8 cellular contexts compared by ENCODE assay signal in the genomic region with DNA sequence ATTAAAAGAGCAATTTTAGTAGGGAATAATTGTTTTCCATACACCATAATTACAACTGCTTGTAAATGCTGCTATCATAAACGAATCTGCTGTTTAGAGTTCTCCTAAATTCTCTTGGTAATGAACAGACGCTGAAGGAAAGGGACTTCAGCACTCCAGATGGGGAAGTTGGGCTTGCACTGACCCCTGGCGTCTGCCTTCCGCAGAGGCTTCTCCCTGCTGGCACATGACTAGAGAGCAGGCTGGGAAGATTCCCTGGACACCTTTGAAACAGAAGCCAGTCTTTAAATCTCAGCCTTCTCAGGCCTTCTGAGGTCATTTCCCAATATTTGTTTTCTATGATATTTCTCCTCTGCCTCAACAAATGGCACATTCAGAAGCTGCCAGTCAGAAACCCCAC.
DNase-seq lines count a peak whose midpoint lies in the region; ATAC-seq, FAIRE-seq and TF ChIP-seq lines count a peak whose summit lies in the region.

No MANE protein-coding gene starts in this region.

- H3K27ac ChIP-seq in keratinocyte (ENCODE audit: control insufficient read depth, insufficient read depth, low read length), result no peak overlapping the region

- dilution Hi-C loops in keratinocyte (cut with MboI; ENCODE audit: extremely low pct_ligation_motif_present, low sequenced_read_pairs), result no loop called here

- in situ Hi-C loops in T47D (cut with HindIII; ENCODE audit: low pct_unique_long_range_greater_than_20kb, low sequenced_read_pairs), result no loop called here

- H3K4me1 ChIP-seq in keratinocyte (ENCODE audit: control insufficient read depth, extremely low read depth, insufficient read depth, low read length), result no peaks in the 10 kb centered on the region

- no peaks in the 10 kb centered on the region for H3K27me3 ChIP-seq in keratinocyte (ENCODE audit: control insufficient read depth, extremely low read depth, insufficient read depth, low read length)

- H3K9me3 ChIP-seq in keratinocyte (ENCODE audit: control insufficient read depth, low read depth, low read length), result no peaks in the 10 kb centered on the region

- no peak overlapping the region for H3K4me2 ChIP-seq in keratinocyte (ENCODE audit: control insufficient read depth, extremely low read depth, insufficient read depth, low read depth, low read length)

- H3K36me3 ChIP-seq in keratinocyte (ENCODE audit: control insufficient read depth in 2 of 2, extremely low read depth in 1 of 2, insufficient read depth in 2 of 2, low read length in 2 of 2), result no peaks in the 10 kb centered on the region

- no peak for FAIRE-seq in keratinocyte (lab: Jason Lieb, UNC)

- H3K9me1 ChIP-seq in keratinocyte (ENCODE audit: control insufficient read depth, extremely low read depth, insufficient read depth, low read length), result no peaks in the 10 kb centered on the region

- no peak overlapping the region for H3K4me3 ChIP-seq in keratinocyte (ENCODE audit: control insufficient read depth in 2 of 3, extremely low read depth in 1 of 3, insufficient read depth in 2 of 3, low read depth in 1 of 3, low read length in 3 of 3)

- no peaks in the 10 kb centered on the region for H3K9me3 Mint-ChIP-seq in activated CD4-positive, alpha-beta memory T cell treated with anti-CD3 and anti-CD28 coated beads for 36 hours
- H3K9me3 Mint-ChIP-seq in activated CD4-positive, alpha-beta memory T cell treated with anti-CD3 and anti-CD28 coated beads, Interleukin-2, amount 10 ng/mL, durations not matched to agents 7 days and 5 days, result no peaks in the 10 kb centered on the region
- no peaks in the 10 kb centered on the region for H3K9me3 Mint-ChIP-seq in effector memory CD8-positive, alpha-beta T cell

- CTCF ChIA-PET in activated CD4-positive, alpha-beta memory T cell treated with anti-CD3 and anti-CD28 coated beads for 36 hours (lab: Charles Lee), result no interaction called here
- CTCF ChIA-PET in activated CD4-positive, alpha-beta memory T cell treated with anti-CD3 and anti-CD28 coated beads, Interleukin-2, amount 10 ng/mL, durations not matched to agents 7 days and 5 days (lab: Charles Lee), result no interaction called here

- peak; percentile 70 to 83 (median 71) for TF ChIP-seq CTCF in keratinocyte (optimal IDR thresholded peaks at IDR 0.05 in 1 of 3, IDR thresholded peaks at IDR 0.05 in 1 of 3, conservative IDR thresholded peaks at IDR 0.05 in 1 of 3; ENCODE audit: extremely low read depth in 1 of 3, insufficient read depth in 2 of 3, low read length in 3 of 3)

- H3K36me3 Mint-ChIP-seq in activated CD4-positive, alpha-beta memory T cell treated with anti-CD3 and anti-CD28 coated beads for 36 hours, result no peaks in the 10 kb centered on the region
- no peaks in the 10 kb centered on the region for H3K36me3 Mint-ChIP-seq in activated CD4-positive, alpha-beta memory T cell treated with anti-CD3 and anti-CD28 coated beads, Interleukin-2, amount 10 ng/mL, durations not matched to agents 7 days and 5 days (ENCODE audit: low read depth)
- H3K36me3 Mint-ChIP-seq in effector memory CD8-positive, alpha-beta T cell (ENCODE audit: insufficient read depth), result no peaks in the 10 kb centered on the region

- H3K27me3 Mint-ChIP-seq in activated CD4-positive, alpha-beta memory T cell treated with anti-CD3 and anti-CD28 coated beads for 36 hours, result peaks cover 4% of the 10 kb centered on the region
- H3K27me3 Mint-ChIP-seq in activated CD4-positive, alpha-beta memory T cell treated with anti-CD3 and anti-CD28 coated beads, Interleukin-2, amount 10 ng/mL, durations not matched to agents 7 days and 5 days, result peaks cover 5% of the 10 kb centered on the region
- H3K27me3 Mint-ChIP-seq in effector memory CD8-positive, alpha-beta T cell, result peaks cover 31 to 36% of the 10 kb centered on the region in 2 donors

- ATAC-seq in effector memory CD8-positive, alpha-beta T cell (replicated peaks), result no peak
- no peak for ATAC-seq in GM21515 (IDR thresholded peaks at IDR 0.05; ENCODE audit: unreplicated experiment)

- no peak overlapping the region for H2AFZ ChIP-seq in keratinocyte (ENCODE audit: control insufficient read depth, low read length)

- DNase-seq in activated CD4-positive, alpha-beta memory T cell treated with anti-CD3 and anti-CD28 coated beads for 36 hours, result peak; percentile 24
- no peak for DNase-seq in activated CD4-positive, alpha-beta memory T cell treated with anti-CD3 and anti-CD28 coated beads, Interleukin-2, amount 10 ng/mL, durations not matched to agents 7 days and 5 days
- peak; percentile 14 for DNase-seq in NCI-H82 treated with DMSO at 0.1 percent for 48 hours (lab: John Stamatoyannopoulos, UW; ENCODE audit: unreplicated experiment)
- DNase-seq in T47D (ENCODE audit: low read depth in 1 of 2, low spot score in 1 of 2), result peak; percentile 67 to 79
- peak; percentile 1 for DNase-seq in keratinocyte (ENCODE audit: low read depth, low spot score)
- peak; percentile 40 for DNase-seq in stromal cell of bone marrow (ENCODE audit: low read depth)
- DNase-seq in effector memory CD8-positive, alpha-beta T cell, result no peak

- intact Hi-C loops in activated CD4-positive, alpha-beta memory T cell treated with anti-CD3 and anti-CD28 coated beads for 36 hours (cut with micrococcal nuclease), result loop anchor here (2.0 kb wide), 2 partner anchors 414 to 422 kb away; no protein-coding TSS in a partner anchor

- no peak overlapping the region for H3K9ac ChIP-seq in keratinocyte (ENCODE audit: control insufficient read depth, extremely low read depth, insufficient read depth, low read length)

- H4K20me1 ChIP-seq in keratinocyte (ENCODE audit: control insufficient read depth, extremely low read depth, insufficient read depth, low read length), result no peaks in the 10 kb centered on the region

- H3K4me3 Mint-ChIP-seq in activated CD4-positive, alpha-beta memory T cell treated with anti-CD3 and anti-CD28 coated beads for 36 hours, result no peak overlapping the region
- no peak overlapping the region for H3K4me3 Mint-ChIP-seq in activated CD4-positive, alpha-beta memory T cell treated with anti-CD3 and anti-CD28 coated beads, Interleukin-2, amount 10 ng/mL, durations not matched to agents 7 days and 5 days
- H3K4me3 Mint-ChIP-seq in effector memory CD8-positive, alpha-beta T cell, result no peak overlapping the region

- no peaks in the 10 kb centered on the region for H3K4me1 Mint-ChIP-seq in activated CD4-positive, alpha-beta memory T cell treated with anti-CD3 and anti-CD28 coated beads for 36 hours (ENCODE audit: low read depth)
- no peaks in the 10 kb centered on the region for H3K4me1 Mint-ChIP-seq in activated CD4-positive, alpha-beta memory T cell treated with anti-CD3 and anti-CD28 coated beads, Interleukin-2, amount 10 ng/mL, durations not matched to agents 7 days and 5 days
- H3K4me1 Mint-ChIP-seq in effector memory CD8-positive, alpha-beta T cell (ENCODE audit: low read depth in 2 of 2), result no peaks in the 10 kb centered on the region

- POLR2A ChIA-PET in activated CD4-positive, alpha-beta memory T cell treated with anti-CD3 and anti-CD28 coated beads for 36 hours (lab: Charles Lee), result no interaction called here
- POLR2A ChIA-PET in activated CD4-positive, alpha-beta memory T cell treated with anti-CD3 and anti-CD28 coated beads, Interleukin-2, amount 10 ng/mL, durations not matched to agents 7 days and 5 days (lab: Charles Lee), result no interaction called here

- no peaks in the 10 kb centered on the region for H3K79me2 ChIP-seq in keratinocyte (ENCODE audit: control insufficient read depth, insufficient read depth, low read length)

- H3K27ac Mint-ChIP-seq in activated CD4-positive, alpha-beta memory T cell treated with anti-CD3 and anti-CD28 coated beads for 36 hours, result no peak overlapping the region
- no peak overlapping the region for H3K27ac Mint-ChIP-seq in activated CD4-positive, alpha-beta memory T cell treated with anti-CD3 and anti-CD28 coated beads, Interleukin-2, amount 10 ng/mL, durations not matched to agents 7 days and 5 days
- H3K27ac Mint-ChIP-seq in effector memory CD8-positive, alpha-beta T cell, result no peak overlapping the region

Comparison
In these comparisons a context has a peak if more than half of its experiments do, and no peak if none do; other contexts are left out.
1. DNase-seq: peak in activated CD4-positive, alpha-beta memory T cell treated with anti-CD3 and anti-CD28 coated beads for 36 hours (single experiment), NCI-H82 treated with DMSO at 0.1 percent for 48 hours (single experiment), T47D (2 of 2), keratinocyte (single experiment) and stromal cell of bone marrow (single experiment); none in activated CD4-positive, alpha-beta memory T cell treated with anti-CD3 and anti-CD28 coated beads, Interleukin-2, amount 10 ng/mL, durations not matched to agents 7 days and 5 days (single experiment) and effector memory CD8-positive, alpha-beta T cell (0 of 3).